Comparison of ENCODE assay signal across 5 cellular contexts in genomic region chr18:63644142-63644541, GRCh38. TPM values are rescaled to one million over a fixed set of nuclear protein-coding genes. Genes with fewer than 3 reads are reported as not detected.
"Had no signal": no experiment of that assay in that cellular context is flagged by ENCODE, and none has a peak within 500 bp of the region (broad histone marks: within the 10 kb centered on the region; RNA-seq: fewer than 3 reads in every experiment).

Gene SERPINB4 (minus strand): TSS chr18:63644256. CDS start chr18:63643577, 679 bp downstream.

RNA-seq across cellular contexts. Expression of gene SERPINB4, which starts in this region (rescaled TPM):
- total RNA-seq: HT1080, LHCN-M2, NCI-H460, SK-MEL-5 had no signal
- polyA plus RNA-seq: SK-N-SH had no signal
